ENCODE assay signal across 11 cellular contexts in the genomic region with DNA sequence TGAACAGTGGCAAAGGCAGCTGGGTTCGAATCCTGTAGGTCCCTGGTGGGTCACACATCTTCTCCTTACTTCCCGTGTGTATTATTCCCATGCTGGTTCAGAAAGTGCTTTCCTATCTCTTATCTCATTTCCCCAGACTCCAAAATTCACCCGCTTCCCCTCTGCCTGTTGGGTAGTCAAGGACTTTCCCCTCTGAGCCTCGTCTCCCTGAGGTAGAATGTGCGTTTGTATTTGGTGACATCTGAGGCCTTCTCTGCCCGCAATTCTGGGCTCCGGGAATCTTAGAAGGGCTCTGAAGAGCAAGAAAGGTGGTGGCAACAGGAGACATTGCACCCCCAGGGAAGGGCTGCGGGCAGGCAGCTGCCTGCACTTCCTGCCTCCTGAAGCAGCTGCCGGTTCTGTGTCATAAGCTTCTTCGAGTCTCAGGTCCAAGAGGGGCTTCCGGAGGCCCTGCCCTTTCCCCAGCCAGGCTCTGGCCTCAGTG. TPM values are rescaled to one million over a fixed set of nuclear protein-coding genes. Genes with fewer than 3 reads are reported as not detected.
DNase-seq lines count a peak whose midpoint lies in the region; ATAC-seq and TF ChIP-seq lines count a peak whose summit lies in the region.
"Had no signal": no experiment of that assay in that cellular context is flagged by ENCODE, and none has a peak within 500 bp of the region (broad histone marks: within the 10 kb centered on the region; RNA-seq: fewer than 3 reads in every experiment).

No MANE protein-coding gene starts in this region.

- H3K36me3 Mint-ChIP-seq in activated B cell treated with CpG ODN at 0.5 μM for 24 hours (ENCODE audit: low read depth): peaks cover 27% of the 10 kb centered on the region

- POLR2A ChIA-PET in activated B cell treated with CpG ODN at 0.5 μM for 24 hours (lab: Charles Lee): interaction anchor here (1.0 to 1.7 kb wide), 4 partner anchors 8 to 66 kb away, joined by 6 read pairs; no protein-coding TSS in a partner anchor

- ATAC-seq in activated B cell treated with CpG ODN at 0.5 μM for 24 hours (ENCODE audit: low read depth) (peak; percentile 45), GM18517 (IDR thresholded peaks at IDR 0.05; ENCODE audit: unreplicated experiment) (no peak)
- ATAC-seq in stimulated activated naive CD8-positive, alpha-beta T cell treated with anti-CD3 and anti-CD28 coated beads, Interleukin-15, amount 100 ng/mL, for 72 hours: peak; percentile 74
- ATAC-seq: HCT116 had no signal

- peaks cover 58% of the 10 kb centered on the region for H3K4me1 Mint-ChIP-seq in activated B cell treated with CpG ODN at 0.5 μM for 24 hours
- H3K4me1 Mint-ChIP-seq in stimulated activated naive CD8-positive, alpha-beta T cell treated with anti-CD3 and anti-CD28 coated beads, Interleukin-15, amount 100 ng/mL, for 72 hours: peaks cover 60% of the 10 kb centered on the region

- peaks cover 29% of the 10 kb centered on the region for H3K27me3 Mint-ChIP-seq in activated B cell treated with CpG ODN at 0.5 μM for 24 hours
- peaks cover 31% of the 10 kb centered on the region for H3K27me3 Mint-ChIP-seq in stimulated activated naive CD8-positive, alpha-beta T cell treated with anti-CD3 and anti-CD28 coated beads, Interleukin-15, amount 100 ng/mL, for 72 hours

- intact Hi-C loops in activated B cell treated with CpG ODN at 0.5 μM for 24 hours (cut with micrococcal nuclease) (loop anchor here (1.0 kb wide), 1 partner anchor 7 kb away; no protein-coding TSS in a partner anchor), left ventricle myocardium inferior (cut with micrococcal nuclease) (no loop called here)

- peak overlapping the region; percentile 94 for H3K27ac ChIP-seq in left ventricle myocardium inferior (replicated peaks)
- H3K27ac ChIP-seq: thoracic aorta had no signal

- TF ChIP-seq CTCF in activated B cell treated with CpG ODN at 0.5 μM for 24 hours (IDR thresholded peaks at IDR 0.05): no peak
- TF ChIP-seq CTCF in left ventricle myocardium inferior (IDR thresholded peaks at IDR 0.05; ENCODE audit: borderline replicate concordance): no peak

- CTCF ChIA-PET in activated B cell treated with CpG ODN at 0.5 μM for 24 hours (lab: Charles Lee): interaction anchor here (0.8 kb wide), 1 partner anchor 16 kb away, joined by 3 read pairs; no protein-coding TSS in a partner anchor

- no peaks in the 10 kb centered on the region for H3K27me3 ChIP-seq in left ventricle myocardium inferior (ENCODE audit: low read depth)

- peak; percentile 67 for DNase-seq in activated CD8-positive, alpha-beta memory T cell treated with anti-CD3 and anti-CD28 coated beads for 24 hours
- no peak for DNase-seq in activated CD8-positive, alpha-beta memory T cell treated with anti-CD3 and anti-CD28 coated beads, Interleukin-2, amount 50 U/mL, for 48 hours
- DNase-seq in activated B cell treated with CpG ODN at 0.5 μM for 24 hours (peak; percentile 33), left ventricle myocardium inferior (no peak), NCI-H1930 (lab: John Stamatoyannopoulos, UW) (no peak), iPS-NIHi7 (ENCODE audit: extremely low spot score) (no peak)
- peak in 1 of 2 donors; percentile 47 for DNase-seq in stimulated activated naive CD8-positive, alpha-beta T cell treated with anti-CD3 and anti-CD28 coated beads, Interleukin-15, amount 100 ng/mL, for 72 hours
- DNase-seq: small intestine had no signal

- H3K9me3 Mint-ChIP-seq in activated B cell treated with CpG ODN at 0.5 μM for 24 hours: no peaks in the 10 kb centered on the region
- H3K9me3 Mint-ChIP-seq in stimulated activated naive CD8-positive, alpha-beta T cell treated with anti-CD3 and anti-CD28 coated beads, Interleukin-15, amount 100 ng/mL, for 72 hours: no peaks in the 10 kb centered on the region

- peak overlapping the region; percentile 78 for H3K4me3 ChIP-seq in left ventricle myocardium inferior
- H3K4me3 ChIP-seq: thoracic aorta had no signal

- H3K9me3 ChIP-seq in left ventricle myocardium inferior (replicated peaks): no peaks in the 10 kb centered on the region
- H3K9me3 ChIP-seq: thoracic aorta had no signal

- H3K4me3 Mint-ChIP-seq in activated B cell treated with CpG ODN at 0.5 μM for 24 hours: peak overlapping the region; percentile 59
- H3K4me3 Mint-ChIP-seq in stimulated activated naive CD8-positive, alpha-beta T cell treated with anti-CD3 and anti-CD28 coated beads, Interleukin-15, amount 100 ng/mL, for 72 hours: peak overlapping the region; percentile 47 to 53

- H3K36me3 ChIP-seq in left ventricle myocardium inferior: peaks cover 32% of the 10 kb centered on the region

- peak overlapping the region; percentile 50 for H3K27ac Mint-ChIP-seq in activated B cell treated with CpG ODN at 0.5 μM for 24 hours
- peak overlapping the region; percentile 92 to 94 for H3K27ac Mint-ChIP-seq in stimulated activated naive CD8-positive, alpha-beta T cell treated with anti-CD3 and anti-CD28 coated beads, Interleukin-15, amount 100 ng/mL, for 72 hours

- H3K4me1 ChIP-seq in left ventricle myocardium inferior: peaks cover 74% of the 10 kb centered on the region

RNA-seq across cellular contexts. Expression of a gene that starts 5.9 kb away (rescaled TPM):
- total RNA-seq in activated B cell treated with CpG ODN at 0.5 μM for 24 hours (25.8 and 27.8 TPM in 2 replicates), left ventricle myocardium inferior (35.1 TPM)

Comparison
In these comparisons a context has a peak if more than half of its experiments do, and no peak if none do; other contexts are left out.
1. DNase-seq: peak in activated CD8-positive, alpha-beta memory T cell treated with anti-CD3 and anti-CD28 coated beads for 24 hours (single experiment) and activated B cell treated with CpG ODN at 0.5 μM for 24 hours (single experiment); none in activated CD8-positive, alpha-beta memory T cell treated with anti-CD3 and anti-CD28 coated beads, Interleukin-2, amount 50 U/mL, for 48 hours (single experiment), left ventricle myocardium inferior (single experiment), NCI-H1930 (0 of 2) and iPS-NIHi7 (single experiment).